ENCODE assay signal across 11 cellular contexts in genomic region chr1:223714421-223714724, GRCh38. TPM values are rescaled to one million over a fixed set of nuclear protein-coding genes. Genes with fewer than 3 reads are reported as not detected.
A peak's percentile ranks its signal among the peaks of the same experiment; 100 is the strongest.
DNase-seq lines count a peak whose midpoint lies in the region; ATAC-seq and TF ChIP-seq lines count a peak whose summit lies in the region.
"Had no signal": no experiment of that assay in that cellular context is flagged by ENCODE, and none has a peak within 500 bp of the region (broad histone marks: within the 10 kb centered on the region; RNA-seq: fewer than 3 reads in every experiment).

No MANE protein-coding gene starts in this region.

- H3K27ac ChIP-seq in smooth muscle cell (ENCODE audit: low read depth) (peak overlapping the region; percentile 81), ascending aorta (peak overlapping the region in 1 of 2 donors; percentile 89)

- H3F3A ChIP-seq in smooth muscle cell (ENCODE audit: low read depth): peaks cover 19% of the 10 kb centered on the region

- no peak for DNase-seq in activated CD4-positive, alpha-beta T cell treated with anti-CD3 and anti-CD28 coated beads for 36 hours
- DNase-seq in activated CD4-positive, alpha-beta T cell treated with anti-CD3 and anti-CD28 coated beads, Interleukin-2, amount 50 U/mL, for 1 hour: no peak
- DNase-seq in foreskin fibroblast (no peak), smooth muscle cell (lab: John Stamatoyannopoulos, UW; ENCODE audit: unreplicated experiment) (no peak), ascending aorta (ENCODE audit: low spot score in 2 of 2) (no peak), NCI-H1694 treated with DMSO at 0.1 percent for 48 hours (lab: John Stamatoyannopoulos, UW) (no peak)
- DNase-seq: right cardiac atrium; stimulated activated naive CD8-positive, alpha-beta T cell treated with anti-CD3 and anti-CD28 coated beads, Interleukin-15, Interleukin-2, amounts not matched to agents 100 U/mL and 50 U/mL, for 24 hours had no signal

- H3K4me3 ChIP-seq in foreskin fibroblast (ENCODE audit: low read depth in 1 of 2, low read length in 2 of 2) (peak overlapping the region; percentile 90 to 94), smooth muscle cell (peak overlapping the region; percentile 86), ascending aorta (peak overlapping the region in 1 of 2 donors; percentile 74)
- H3K4me3 ChIP-seq: GM12878 had no signal

- intact Hi-C loops in activated CD4-positive, alpha-beta T cell treated with anti-CD3 and anti-CD28 coated beads for 36 hours (cut with DNase I, micrococcal nuclease): loop anchor here (5.0 to 10.0 kb wide), 4 partner anchors 33 to 783 kb away; partner anchors contain the start of genes DEGS1 (in 1 of the 2) and WDR26 (in 1 of the 2)
- intact Hi-C loops in ascending aorta (cut with DNase I): loop anchor here (5.0 to 10.0 kb wide), 3 partner anchors 133 to 720 kb away; partner anchors contain the start of genes DEGS1, TP53BP2 and WDR26

- peaks cover 12% of the 10 kb centered on the region for H3K36me3 Mint-ChIP-seq in activated CD4-positive, alpha-beta T cell treated with anti-CD3 and anti-CD28 coated beads for 36 hours (ENCODE audit: low read depth)
- H3K36me3 Mint-ChIP-seq in activated T-helper 17 cell treated with anti-CD3 and anti-CD28 coated beads, Interleukin-2, amount 50 U/mL, for 72 hours (ENCODE audit: low read depth): peaks cover 20% of the 10 kb centered on the region

- CTCF ChIA-PET in activated CD4-positive, alpha-beta T cell treated with anti-CD3 and anti-CD28 coated beads for 36 hours (lab: Charles Lee): no interaction called here

- peak overlapping the region; percentile 82 for H3K27ac Mint-ChIP-seq in activated CD4-positive, alpha-beta T cell treated with anti-CD3 and anti-CD28 coated beads for 36 hours
- H3K27ac Mint-ChIP-seq in activated T-helper 17 cell treated with anti-CD3 and anti-CD28 coated beads, Interleukin-2, amount 50 U/mL, for 72 hours: peak overlapping the region; percentile 81

- TF ChIP-seq CTCF in foreskin fibroblast (IDR thresholded peaks at IDR 0.05; ENCODE audit: low read depth, low read length) (no peak), smooth muscle cell (IDR thresholded peaks at IDR 0.05; ENCODE audit: borderline replicate concordance, insufficient read depth, poor library complexity, severe bottlenecking) (no peak), ascending aorta (IDR thresholded peaks at IDR 0.05) (no peak)

- H3K9me3 ChIP-seq in smooth muscle cell (replicated peaks; ENCODE audit: low read depth) (no peaks in the 10 kb centered on the region), ascending aorta (no peaks in the 10 kb centered on the region)

- no peaks in the 10 kb centered on the region for H3K27me3 ChIP-seq in smooth muscle cell (ENCODE audit: low read depth)
- H3K27me3 ChIP-seq in ascending aorta: no peaks in the 10 kb centered on the region

- no peaks in the 10 kb centered on the region for H3K9me3 Mint-ChIP-seq in activated CD4-positive, alpha-beta T cell treated with anti-CD3 and anti-CD28 coated beads for 36 hours (ENCODE audit: low read depth)
- no peaks in the 10 kb centered on the region for H3K9me3 Mint-ChIP-seq in activated T-helper 17 cell treated with anti-CD3 and anti-CD28 coated beads, Interleukin-2, amount 50 U/mL, for 72 hours

- POLR2A ChIA-PET in activated CD4-positive, alpha-beta T cell treated with anti-CD3 and anti-CD28 coated beads for 36 hours (lab: Charles Lee): no interaction called here

- H3K4me1 Mint-ChIP-seq in activated CD4-positive, alpha-beta T cell treated with anti-CD3 and anti-CD28 coated beads for 36 hours: peaks cover 68% of the 10 kb centered on the region
- peaks cover 36% of the 10 kb centered on the region for H3K4me1 Mint-ChIP-seq in activated T-helper 17 cell treated with anti-CD3 and anti-CD28 coated beads, Interleukin-2, amount 50 U/mL, for 72 hours

- H3K79me2 ChIP-seq in smooth muscle cell (ENCODE audit: low read depth): peaks cover 54% of the 10 kb centered on the region

- peak overlapping the region; percentile 94 for H3K9ac ChIP-seq in smooth muscle cell (ENCODE audit: low read depth)

- H4K20me1 ChIP-seq in smooth muscle cell (ENCODE audit: low read depth): peaks cover 37% of the 10 kb centered on the region

- H3K27me3 Mint-ChIP-seq in activated CD4-positive, alpha-beta T cell treated with anti-CD3 and anti-CD28 coated beads for 36 hours: no peaks in the 10 kb centered on the region
- H3K27me3 Mint-ChIP-seq in activated T-helper 17 cell treated with anti-CD3 and anti-CD28 coated beads, Interleukin-2, amount 50 U/mL, for 72 hours: no peaks in the 10 kb centered on the region

- no peaks in the 10 kb centered on the region for H3K36me3 ChIP-seq in smooth muscle cell (ENCODE audit: low read depth)
- peaks cover 19 to 21% of the 10 kb centered on the region in 2 donors for H3K36me3 ChIP-seq in ascending aorta

- 89% methylated on average over 2 of the region's 2 CpGs for WGBS in smooth muscle cell (ENCODE audit: low lambda C conversion rate)

- H3K4me2 ChIP-seq in smooth muscle cell: peak overlapping the region; percentile 93

- ATAC-seq in activated CD4-positive, alpha-beta T cell treated with anti-CD3 and anti-CD28 coated beads for 36 hours: no peak
- ATAC-seq in activated T-helper 17 cell treated with anti-CD3 and anti-CD28 coated beads, Interleukin-2, amount 50 U/mL, for 72 hours (replicated peaks): no peak
- ATAC-seq in GM18858 (IDR thresholded peaks at IDR 0.05; ENCODE audit: unreplicated experiment): no peak
- ATAC-seq: GM12878; right cardiac atrium; stimulated activated naive CD8-positive, alpha-beta T cell treated with anti-CD3 and anti-CD28 coated beads, Interleukin-15, Interleukin-2, amounts not matched to agents 100 U/mL and 50 U/mL, for 24 hours had no signal

- no peak overlapping the region for H2AFZ ChIP-seq in smooth muscle cell (ENCODE audit: low read depth)

- H3K4me1 ChIP-seq in smooth muscle cell (ENCODE audit: low read depth): peaks cover 21% of the 10 kb centered on the region
- H3K4me1 ChIP-seq in ascending aorta: peaks cover 14 to 34% of the 10 kb centered on the region in 2 donors

- peak overlapping the region; percentile 80 for H3K4me3 Mint-ChIP-seq in activated CD4-positive, alpha-beta T cell treated with anti-CD3 and anti-CD28 coated beads for 36 hours
- peak overlapping the region; percentile 69 for H3K4me3 Mint-ChIP-seq in activated T-helper 17 cell treated with anti-CD3 and anti-CD28 coated beads, Interleukin-2, amount 50 U/mL, for 72 hours

RNA-seq across cellular contexts. Expression of gene CAPN2, which starts 2.0 kb away (rescaled TPM):
- 10 to 100 TPM; 31.1 to 33.1 TPM for total RNA-seq in activated CD4-positive, alpha-beta T cell treated with anti-CD3 and anti-CD28 coated beads for 36 hours
- 10 to 100 TPM; 42.8 to 73.0 TPM for total RNA-seq in activated T-helper 17 cell treated with anti-CD3 and anti-CD28 coated beads, Interleukin-2, amount 50 U/mL, for 72 hours
- total RNA-seq in smooth muscle cell (213 and 229 TPM in 2 replicates), ascending aorta (178 TPM)
- 182 and 210 TPM in 2 replicates for polyA plus RNA-seq in smooth muscle cell

RNA-seq across cellular contexts. Expression of gene CAPN8, which starts 48.9 kb away (rescaled TPM):
- total RNA-seq in activated CD4-positive, alpha-beta T cell treated with anti-CD3 and anti-CD28 coated beads for 36 hours: not detected
- total RNA-seq in activated T-helper 17 cell treated with anti-CD3 and anti-CD28 coated beads, Interleukin-2, amount 50 U/mL, for 72 hours: not detected
- total RNA-seq in smooth muscle cell: not detected in 2 replicates
- polyA plus RNA-seq in smooth muscle cell: 0.74 TPM in 1 of 2 replicates, not detected in the other
- total RNA-seq in ascending aorta: not detected
- total RNA-seq: right cardiac atrium had no signal
